ENCODE assay signal across 21 cellular contexts in the genomic region with DNA sequence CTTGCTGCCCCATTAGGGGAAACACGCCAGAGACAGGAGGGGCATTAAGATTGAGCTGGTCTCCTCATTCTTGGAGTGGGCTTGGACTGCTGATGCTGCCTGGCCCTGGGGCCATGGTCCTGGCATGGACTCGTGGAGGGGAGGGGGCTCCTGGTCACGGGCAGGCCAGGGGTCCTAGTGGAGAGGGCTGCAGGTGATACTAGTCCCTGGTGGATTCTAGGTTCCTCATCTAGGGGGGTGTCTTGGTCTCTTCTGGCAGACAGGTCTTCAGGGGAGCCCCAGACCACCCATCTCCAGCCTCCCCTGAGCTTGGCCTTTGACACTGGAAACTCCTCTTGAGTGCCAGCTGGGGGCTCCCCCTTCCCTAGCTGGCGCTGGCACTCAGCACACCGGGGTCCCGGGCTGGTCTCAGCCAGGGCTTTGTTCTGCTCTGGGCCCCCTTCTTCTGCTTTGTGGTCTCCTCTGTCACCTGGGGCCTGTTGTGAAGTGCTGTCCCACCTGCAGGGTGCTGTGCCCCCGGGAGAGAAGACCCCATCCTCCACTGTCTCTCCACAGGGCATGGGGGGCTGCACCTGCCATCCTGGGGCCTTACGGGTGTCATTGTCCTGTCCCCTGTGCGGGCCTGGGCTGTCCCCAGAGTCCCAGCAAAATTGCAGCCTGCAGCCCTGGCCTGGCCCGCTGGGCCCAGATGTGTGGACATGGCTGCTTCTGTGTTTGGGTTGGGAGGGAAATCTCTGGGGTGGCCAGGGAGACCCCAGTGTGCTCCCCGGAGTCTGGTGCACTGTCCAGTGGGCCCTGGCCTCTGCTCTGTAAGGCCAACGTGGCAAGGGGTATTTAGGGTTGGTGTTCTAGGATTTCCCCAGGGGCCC. TPM values are rescaled to one million over a fixed set of nuclear protein-coding genes. Genes with fewer than 3 reads are reported as not detected.
A peak's percentile ranks its signal among the peaks of the same experiment; 100 is the strongest.
DNase-seq lines count a peak whose midpoint lies in the region; ATAC-seq, FAIRE-seq and TF ChIP-seq lines count a peak whose summit lies in the region.
"Had no signal": no experiment of that assay in that cellular context is flagged by ENCODE, and none has a peak within 500 bp of the region (broad histone marks: within the 10 kb centered on the region; RNA-seq: fewer than 3 reads in every experiment).

No MANE protein-coding gene starts in this region.

- H3K4me3 Mint-ChIP-seq in activated T-cell treated with anti-CD3 and anti-CD28 coated beads, Interleukin-2, amount 50 U/mL, for 4 hours, result peak overlapping the region; percentile 35
- no peak overlapping the region for H3K4me3 Mint-ChIP-seq in activated T-cell treated with anti-CD3 and anti-CD28 coated beads, Interleukin-2, amount 50 U/mL, for 72 hours

- no peaks in the 10 kb centered on the region for H3K36me3 Mint-ChIP-seq in activated T-cell treated with anti-CD3 and anti-CD28 coated beads, Interleukin-2, amount 50 U/mL, for 4 hours (ENCODE audit: insufficient read depth)
- no peaks in the 10 kb centered on the region for H3K36me3 Mint-ChIP-seq in activated T-cell treated with anti-CD3 and anti-CD28 coated beads, Interleukin-2, amount 50 U/mL, for 72 hours (ENCODE audit: insufficient read depth in 2 of 2)

- H3K4me1 Mint-ChIP-seq in activated T-cell treated with anti-CD3 and anti-CD28 coated beads, Interleukin-2, amount 50 U/mL, for 4 hours (ENCODE audit: low read depth), result peaks cover 7% of the 10 kb centered on the region
- peaks cover 8% of the 10 kb centered on the region for H3K4me1 Mint-ChIP-seq in activated T-cell treated with anti-CD3 and anti-CD28 coated beads, Interleukin-2, amount 50 U/mL, for 72 hours (ENCODE audit: low read depth)

- H3K9me3 Mint-ChIP-seq in activated T-cell treated with anti-CD3 and anti-CD28 coated beads, Interleukin-2, amount 50 U/mL, for 4 hours, result no peaks in the 10 kb centered on the region
- no peaks in the 10 kb centered on the region for H3K9me3 Mint-ChIP-seq in activated T-cell treated with anti-CD3 and anti-CD28 coated beads, Interleukin-2, amount 50 U/mL, for 72 hours

- peak overlapping the region; percentile 67 for H3K9ac ChIP-seq in NT2/D1 (ENCODE audit: insufficient read length, low read depth)
- H3K9ac ChIP-seq: KMS-11 had no signal

- peaks cover 2% of the 10 kb centered on the region for H3K79me2 ChIP-seq in hepatocyte

- H4K20me1 ChIP-seq in hepatocyte (ENCODE audit: insufficient read depth, poor library complexity, severe bottlenecking), result no peaks in the 10 kb centered on the region

- WGBS in hepatocyte (ENCODE audit: low lambda C conversion rate, missing lambda C conversion rate), result 87% methylated on average over 11 of the region's 12 CpGs
- WGBS in pancreas, 2 donors, result 73 to 92% methylated on average over 12 of the region's 12 CpGs

- H3K27me3 ChIP-seq in NT2/D1 (ENCODE audit: insufficient read depth, insufficient read length), result peaks cover 16% of the 10 kb centered on the region
- peaks cover 21% of the 10 kb centered on the region for H3K27me3 ChIP-seq in hepatocyte
- peaks cover 0 to 6% (median 2%) of the 10 kb centered on the region in 4 donors for H3K27me3 ChIP-seq in pancreas

- H3K4me1 ChIP-seq in NT2/D1 (ENCODE audit: insufficient read depth, insufficient read length), result peaks cover 17% of the 10 kb centered on the region
- H3K4me1 ChIP-seq in hepatocyte (ENCODE audit: insufficient read depth), result peaks cover 34% of the 10 kb centered on the region
- peaks cover 4 to 8% (median 5%) of the 10 kb centered on the region in 3 donors for H3K4me1 ChIP-seq in pancreas

- intact Hi-C loops in pancreas (cut with DNase I), result loop anchor here in 2 of 3 donors (10.0 kb wide), 2 partner anchors 424 to 504 kb away; no protein-coding TSS in a partner anchor

- peaks cover 31% of the 10 kb centered on the region for H3K27me3 Mint-ChIP-seq in activated T-cell treated with anti-CD3 and anti-CD28 coated beads, Interleukin-2, amount 50 U/mL, for 4 hours (ENCODE audit: low read depth)
- peaks cover 20% of the 10 kb centered on the region for H3K27me3 Mint-ChIP-seq in activated T-cell treated with anti-CD3 and anti-CD28 coated beads, Interleukin-2, amount 50 U/mL, for 72 hours (ENCODE audit: low read depth)

- no peak overlapping the region for H2AFZ ChIP-seq in hepatocyte

- H3K4me2 ChIP-seq in hepatocyte, result peak overlapping the region; percentile 99
- H3K4me2 ChIP-seq: A549, KMS-11 had no signal

- H3K36me3 ChIP-seq in NT2/D1 (ENCODE audit: insufficient read depth, insufficient read length, low read length), result peaks cover 6% of the 10 kb centered on the region
- H3K36me3 ChIP-seq in hepatocyte (replicated peaks; ENCODE audit: insufficient read depth, low read depth), result no peaks in the 10 kb centered on the region
- H3K36me3 ChIP-seq in pancreas, result no peaks in the 10 kb centered on the region
- H3K36me3 ChIP-seq: gastroesophageal sphincter had no signal

- H3K27ac ChIP-seq in hepatocyte (no peak overlapping the region), pancreas (no peak overlapping the region)
- H3K27ac ChIP-seq: A549, KMS-11 had no signal

- ATAC-seq in activated T-cell treated with anti-CD3 and anti-CD28 coated beads, Interleukin-2, amount 50 U/mL, for 4 hours, result no peak
- ATAC-seq in activated T-cell treated with anti-CD3 and anti-CD28 coated beads, Interleukin-2, amount 50 U/mL, for 72 hours (replicated peaks in 1 of 2), result no peak
- ATAC-seq in pancreas (no peak), GM18502 (IDR thresholded peaks at IDR 0.05; ENCODE audit: poor library complexity, unreplicated experiment) (no peak)
- ATAC-seq: A549, gastroesophageal sphincter had no signal

- TF ChIP-seq CTCF in hepatocyte (IDR thresholded peaks at IDR 0.05; ENCODE audit: poor library complexity), result no peak
- no peak for TF ChIP-seq CTCF in pancreas (IDR thresholded peaks at IDR 0.05)

- no peaks in the 10 kb centered on the region for H3K9me2 ChIP-seq in hepatocyte (replicated peaks; ENCODE audit: insufficient read depth)

- no peak for DNase-seq in activated T-cell treated with anti-CD3 and anti-CD28 coated beads, Interleukin-2, amount 50 U/mL, for 4 hours
- DNase-seq in activated T-cell treated with anti-CD3 and anti-CD28 coated beads, Interleukin-2, amount 50 U/mL, for 72 hours, result no peak
- DNase-seq in NT2/D1 (ENCODE audit: low read depth, low spot score), result no peak
- no peak for DNase-seq in hepatocyte (ENCODE audit: low spot score)
- DNase-seq in pancreas, result peak; percentile 0 to 61 (median 18)
- no peak for DNase-seq in SW480 (ENCODE audit: low spot score)
- no peak for DNase-seq in COR-L47 (lab: John Stamatoyannopoulos, UW)
- DNase-seq: activated CD4-positive, alpha-beta T cell treated with anti-CD3 and anti-CD28 coated beads, Interleukin-2, amount 50 U/mL, for 48 hours; activated gamma-delta T cell; caudate nucleus; left colon; NCI-H1694; NCI-H510A treated with DMSO at 0.1 percent for 48 hours; substantia nigra had no signal

- H3K9me3 ChIP-seq in NT2/D1 (ENCODE audit: insufficient read depth, low read length) (no peaks in the 10 kb centered on the region), hepatocyte (ENCODE audit: low read depth) (no peaks in the 10 kb centered on the region), pancreas (no peaks in the 10 kb centered on the region)
- H3K9me3 ChIP-seq: A549, gastroesophageal sphincter had no signal

- H3K27ac Mint-ChIP-seq in activated T-cell treated with anti-CD3 and anti-CD28 coated beads, Interleukin-2, amount 50 U/mL, for 72 hours, result no peak overlapping the region

- FAIRE-seq in pancreas (lab: Jason Lieb, UNC), result no peak
- FAIRE-seq: A549, endothelial cell of umbilical vein, G401.6 had no signal

- H3K4me3 ChIP-seq in NT2/D1 (ENCODE audit: insufficient read length, low read depth) (peak overlapping the region; percentile 73), hepatocyte (no peak overlapping the region), pancreas (no peak overlapping the region)
- H3K4me3 ChIP-seq: A549 had no signal

RNA-seq across cellular contexts. Expression of gene KIF26A, which starts 2.3 kb away (rescaled TPM):
- under 1 TPM; 0.24 to 0.86 (median 0.40) TPM for total RNA-seq in activated T-cell treated with anti-CD3 and anti-CD28 coated beads, Interleukin-2, amount 50 U/mL, for 4 hours
- under 1 TPM; 0.05 to 0.25 TPM for total RNA-seq in activated T-cell treated with anti-CD3 and anti-CD28 coated beads, Interleukin-2, amount 50 U/mL, for 72 hours
- 5.0 and 6.1 TPM in 2 replicates for total RNA-seq in hepatocyte
- polyA plus RNA-seq in hepatocyte, result 3.5 and 4.4 TPM in 2 replicates
- total RNA-seq in pancreas, result 10 to 100 TPM in 2 of 6 donors, 1 to 10 TPM in 4; 5.3 to 13.2 (median 8.4) TPM
- polyA plus RNA-seq in pancreas, result 1 to 10 TPM; 3.6 to 4.3 TPM

RNA-seq across cellular contexts. Expression of gene ASPG, which starts 55.2 kb away (rescaled TPM):
- under 1 TPM in 1 of 3 donors, not detected in 2; 0.19 TPM for total RNA-seq in activated T-cell treated with anti-CD3 and anti-CD28 coated beads, Interleukin-2, amount 50 U/mL, for 4 hours
- total RNA-seq in activated T-cell treated with anti-CD3 and anti-CD28 coated beads, Interleukin-2, amount 50 U/mL, for 72 hours, result under 1 TPM in 1 of 2 donors, not detected in 1; 0.30 TPM
- 4.9 and 5.9 TPM in 2 replicates for total RNA-seq in hepatocyte
- polyA plus RNA-seq in hepatocyte, result 14.7 and 20.3 TPM in 2 replicates
- total RNA-seq in pancreas, result under 1 TPM in 4 of 6 donors, not detected in 2; 0.16 to 0.52 (median 0.19) TPM
- under 1 TPM; 0.27 to 0.68 TPM for polyA plus RNA-seq in pancreas
- total RNA-seq: endothelial cell of umbilical vein; T-helper 2 cell treated with Interferon-gamma antibody and Interleukin-4, amounts not matched to agents 100 ng/mL and 5 ng/mL, for 36 hours had no signal
- polyA plus RNA-seq: A549, endothelial cell of umbilical vein had no signal

Comparison
In these comparisons a context has a peak if more than half of its experiments do, and no peak if none do; other contexts are left out.
1. DNase-seq: peak in pancreas (6 of 6); none in activated T-cell treated with anti-CD3 and anti-CD28 coated beads, Interleukin-2, amount 50 U/mL, for 4 hours (single experiment), activated T-cell treated with anti-CD3 and anti-CD28 coated beads, Interleukin-2, amount 50 U/mL, for 72 hours (0 of 2), NT2/D1 (single experiment), hepatocyte (single experiment), SW480 (single experiment) and COR-L47 (single experiment).